ENCODE assay signal across 15 cellular contexts in the genomic region with DNA sequence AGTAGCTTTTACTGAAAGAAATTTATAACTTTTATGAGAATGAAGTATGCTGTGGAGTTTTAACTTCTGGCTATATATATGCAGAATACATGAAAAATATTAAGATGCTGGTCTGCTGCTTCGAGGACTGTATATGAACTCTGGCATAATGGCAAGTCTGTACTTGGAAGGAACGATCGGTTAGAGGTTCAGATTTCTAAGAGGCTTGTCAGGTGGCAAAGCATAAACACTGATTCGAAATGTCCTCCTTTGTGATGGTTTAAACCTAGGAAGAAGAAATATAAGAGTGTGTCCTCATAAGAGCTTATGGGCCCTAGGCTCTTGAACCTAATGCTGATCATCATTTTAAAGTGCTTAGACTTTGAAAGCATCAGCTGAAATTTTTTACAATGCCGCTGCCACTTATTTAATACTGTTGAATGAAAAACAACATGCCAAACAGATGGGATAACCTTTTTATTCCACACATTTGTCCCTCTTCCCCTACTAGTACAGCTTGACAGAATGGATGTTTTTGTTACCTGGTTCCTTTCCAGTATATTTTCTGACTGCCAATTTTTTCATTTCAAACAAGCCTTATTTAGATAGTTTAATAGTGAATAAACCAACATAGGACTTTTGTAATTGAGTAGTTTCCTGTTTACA. TPM values are rescaled to one million over a fixed set of nuclear protein-coding genes. Genes with fewer than 3 reads are reported as not detected.
A peak's percentile ranks its signal among the peaks of the same experiment; 100 is the strongest.
DNase-seq lines count a peak whose midpoint lies in the region; ATAC-seq, FAIRE-seq and TF ChIP-seq lines count a peak whose summit lies in the region.
"Had no signal": no experiment of that assay in that cellular context is flagged by ENCODE, and none has a peak within 500 bp of the region (broad histone marks: within the 10 kb centered on the region; RNA-seq: fewer than 3 reads in every experiment).

No MANE protein-coding gene starts in this region.

- intact Hi-C loops in esophagus squamous epithelium (cut with DNase I) (no loop called here), psoas muscle (cut with DNase I) (no loop called here)

- WGBS in esophagus squamous epithelium, 2 donors, result 38 to 44% methylated on average over 5 of the region's 5 CpGs
- 17 to 26% (median 26%) methylated on average over 5 of the region's 5 CpGs for WGBS in psoas muscle, 3 donors

- peak overlapping the region in 3 of 4 donors; percentile 6 to 80 (median 21) for H3K4me3 ChIP-seq in esophagus squamous epithelium
- H3K4me3 ChIP-seq in psoas muscle, result peak overlapping the region; percentile 84
- H3K4me3 ChIP-seq: cardiac muscle cell had no signal

- TF ChIP-seq CTCF in esophagus squamous epithelium (IDR thresholded peaks at IDR 0.05) (no peak), psoas muscle (IDR thresholded peaks at IDR 0.05) (no peak), foreskin keratinocyte (conservative IDR thresholded peaks at IDR 0.05) (no peak)

- peaks cover 0 to 32% (median 4%) of the 10 kb centered on the region in 3 donors for H3K36me3 ChIP-seq in esophagus squamous epithelium
- peaks cover 8 to 24% of the 10 kb centered on the region in 2 donors for H3K36me3 ChIP-seq in psoas muscle (ENCODE audit: insufficient read depth in 1 of 2, low read depth in 1 of 2)
- H3K36me3 ChIP-seq: cardiac muscle cell had no signal

- FAIRE-seq in GM19239 (lab: Jason Lieb, UNC) (peak; percentile 74), frontal cortex (lab: Jason Lieb, UNC) (no peak)
- FAIRE-seq: islet of Langerhans had no signal

- H3K4me1 ChIP-seq in esophagus squamous epithelium (peaks cover 0 to 76% (median 0%) of the 10 kb centered on the region in 3 donors), psoas muscle (peaks cover 75% of the 10 kb centered on the region), foreskin keratinocyte (no peaks in the 10 kb centered on the region)

- no peak for TF ChIP-seq POLR2A in esophagus squamous epithelium (IDR thresholded peaks at IDR 0.05)

- DNase-seq in GM19239 (ENCODE audit: insufficient read length, low spot score) (no peak), NCI-H2171 treated with DMSO at 0.1 percent for 48 hours (lab: John Stamatoyannopoulos, UW) (peak; percentile 64), esophagus squamous epithelium (lab: John Stamatoyannopoulos, UW) (no peak), psoas muscle (no peak), frontal cortex (ENCODE audit: low spot score in 2 of 2) (no peak), foreskin keratinocyte (no peak), DMS79 treated with DMSO at 0.1 percent for 48 hours (lab: John Stamatoyannopoulos, UW) (no peak)
- no peak for DNase-seq in stimulated activated CD4-positive, alpha-beta T cell treated with anti-CD3 and anti-CD28 coated beads, Interleukin-1b, Interleukin-23, amount 100 ng/mL, for 48 hours
- DNase-seq: activated CD8-positive, alpha-beta memory T cell treated with anti-CD3 and anti-CD28 coated beads for 24 hours; activated naive CD4-positive, alpha-beta T cell treated with Interleukin-2 at 50 U/mL for 16 hours; Calu3; effector memory CD8-positive, alpha-beta T cell; MV-4-11 had no signal

- no peaks in the 10 kb centered on the region for H3K9me3 ChIP-seq in esophagus squamous epithelium
- H3K9me3 ChIP-seq in psoas muscle, result no peaks in the 10 kb centered on the region

- ATAC-seq in psoas muscle (peak in 3 of 4 donors; percentile 25 to 52 (median 29)), foreskin keratinocyte (no peak)
- ATAC-seq: effector memory CD8-positive, alpha-beta T cell had no signal

- peak overlapping the region in 3 of 4 donors; percentile 31 to 98 (median 53) for H3K27ac ChIP-seq in esophagus squamous epithelium
- H3K27ac ChIP-seq in psoas muscle, result peak overlapping the region; percentile 98
- H3K27ac ChIP-seq in foreskin keratinocyte, result no peak overlapping the region
- H3K27ac ChIP-seq: cardiac muscle cell had no signal

- H3K27me3 ChIP-seq in esophagus squamous epithelium (no peaks in the 10 kb centered on the region), psoas muscle (ENCODE audit: insufficient read depth in 3 of 3, low read length in 2 of 3) (no peaks in the 10 kb centered on the region), foreskin keratinocyte (no peaks in the 10 kb centered on the region)
- H3K27me3 ChIP-seq: cardiac muscle cell had no signal

RNA-seq across cellular contexts. Expression of a gene that starts 8.7 kb away (rescaled TPM):
- total RNA-seq in esophagus squamous epithelium, result 10 to 100 TPM; 14.2 to 60.3 (median 23.2) TPM
- 100 to 1,000 TPM in 2 of 4 donors, 10 to 100 TPM in 2; 41.1 to 104 (median 96.9) TPM for total RNA-seq in psoas muscle
- 10 to 100 TPM; 19.2 to 24.6 (median 22.9) TPM for polyA plus RNA-seq in psoas muscle
- 15.1 TPM for total RNA-seq in frontal cortex
- total RNA-seq in foreskin keratinocyte, result 1.3 and 2.8 TPM in 2 replicates
- polyA plus RNA-seq in foreskin keratinocyte, result 0.34 and 1.2 TPM in 2 replicates
